Comparison of ENCODE assay signal across 9 cellular contexts in the genomic region with DNA sequence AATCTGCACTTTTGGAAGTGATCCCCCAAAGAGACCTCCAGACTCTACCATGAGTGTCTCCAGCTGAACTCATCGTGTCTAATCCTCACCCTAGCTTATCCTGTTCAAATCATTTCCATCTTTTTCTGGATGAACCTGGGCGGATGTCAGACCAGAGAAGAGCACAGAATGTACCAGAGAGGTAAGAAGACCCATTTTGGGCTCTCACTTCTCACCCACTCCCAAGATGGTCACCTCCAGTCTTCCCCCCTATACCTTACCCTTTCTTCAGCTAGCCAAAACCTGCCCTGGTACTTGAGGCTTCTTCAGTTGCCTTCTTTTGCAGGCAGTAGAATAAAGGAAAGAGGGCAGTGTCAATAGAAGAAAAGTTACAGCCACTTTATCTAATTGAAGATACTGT. TPM values are rescaled to one million over a fixed set of nuclear protein-coding genes. Genes with fewer than 3 reads are reported as not detected.
DNase-seq lines count a peak whose midpoint lies in the region; ATAC-seq and TF ChIP-seq lines count a peak whose summit lies in the region.
"Had no signal": no experiment of that assay in that cellular context is flagged by ENCODE, and none has a peak within 500 bp of the region (broad histone marks: within the 10 kb centered on the region; RNA-seq: fewer than 3 reads in every experiment).

No MANE protein-coding gene starts in this region.

- H3K9ac ChIP-seq in BLaER1 = peak overlapping the region; percentile 96
- peak overlapping the region; percentile 96; the same call in 1 of the 2 replicates for H3K9ac ChIP-seq in MM.1S (ENCODE audit: low read length)

- H3K4me2 ChIP-seq in BLaER1 = peak overlapping the region; percentile 98
- peak overlapping the region; percentile 88 for H3K4me2 ChIP-seq in MM.1S (ENCODE audit: low read depth, low read length)

- CTCF ChIA-PET in GM10248 (lab: Yijun Ruan, JAX) = interaction anchor here (0.8 to 1.8 kb wide), 10 partner anchors 17 to 323 kb away, joined by 3 to 5 read pairs (median 3); no protein-coding TSS in a partner anchor

- H4K20me1 ChIP-seq in BLaER1 (no peaks in the 10 kb centered on the region), MM.1S (ENCODE audit: insufficient read depth, low read length) (no peaks in the 10 kb centered on the region)

- DNase-seq in MM.1S (no peak), neural crest cell (ENCODE audit: low read depth, low spot score) (no peak), anterior cingulate cortex (lab: John Stamatoyannopoulos, UW) (no peak), GM10248 (ENCODE audit: extremely low spot score) (no peak)
- no peak for DNase-seq in effector memory CD4-positive, alpha-beta T cell
- DNase-seq in activated CD8-positive, alpha-beta memory T cell treated with anti-CD3 and anti-CD28 coated beads, Interleukin-2, amount 50 U/mL, for 48 hours = no peak

- TF ChIP-seq CTCF in MM.1S (IDR thresholded peaks at IDR 0.05; ENCODE audit: low read length) = no peak
- no peak for TF ChIP-seq CTCF in neural crest cell (conservative IDR thresholded peaks at IDR 0.05)
- TF ChIP-seq CTCF in GM10248 (IDR thresholded peaks at IDR 0.05; ENCODE audit: control extremely low read depth, extremely low read depth, low read depth, missing control alignments) = no peak

- no peaks in the 10 kb centered on the region for H3K9me3 Mint-ChIP-seq in neural crest cell

- H3K36me3 Mint-ChIP-seq in neural crest cell (ENCODE audit: low read depth) = peaks cover 16% of the 10 kb centered on the region

- ATAC-seq in GM21515 (IDR thresholded peaks at IDR 0.05; ENCODE audit: unreplicated experiment) = no peak

- H3K4me3 Mint-ChIP-seq in neural crest cell = peak overlapping the region; percentile 90

- H3K27me3 ChIP-seq in BLaER1 (no peaks in the 10 kb centered on the region), MM.1S (replicated peaks; ENCODE audit: insufficient read depth, low read length) (no peaks in the 10 kb centered on the region)
- no peaks in the 10 kb centered on the region for H3K27me3 ChIP-seq in effector memory CD4-positive, alpha-beta T cell (replicated peaks; ENCODE audit: control insufficient read depth, insufficient read depth, low read length, poor library complexity, severe bottlenecking)
- H3K27me3 ChIP-seq: adrenal gland had no signal

- H3K27ac ChIP-seq in BLaER1 (peak overlapping the region; percentile 97), MM.1S (ENCODE audit: low read length) (no peak overlapping the region)
- peak overlapping the region; percentile 97 for H3K27ac ChIP-seq in effector memory CD4-positive, alpha-beta T cell (ENCODE audit: insufficient read depth, low read length, poor library complexity, severe bottlenecking)

- no peaks in the 10 kb centered on the region for H3K27me3 Mint-ChIP-seq in neural crest cell (ENCODE audit: low read depth)

- H3K4me1 ChIP-seq in BLaER1 (peaks cover 38% of the 10 kb centered on the region), MM.1S (ENCODE audit: low read length) (peaks cover 10% of the 10 kb centered on the region)
- peaks cover 25% of the 10 kb centered on the region for H3K4me1 ChIP-seq in effector memory CD4-positive, alpha-beta T cell (ENCODE audit: control insufficient read depth, insufficient read depth, low read length, poor library complexity, severe bottlenecking)

- peaks cover 35% of the 10 kb centered on the region for H3K4me1 Mint-ChIP-seq in neural crest cell

- H3K79me2 ChIP-seq in MM.1S (ENCODE audit: low read length) = peaks cover 19% of the 10 kb centered on the region

- H3F3A ChIP-seq in MM.1S (ENCODE audit: insufficient read depth, low read length) = peaks cover 21% of the 10 kb centered on the region

- peaks cover 40% of the 10 kb centered on the region for H3K36me3 ChIP-seq in BLaER1
- no peaks in the 10 kb centered on the region for H3K36me3 ChIP-seq in MM.1S (replicated peaks; ENCODE audit: insufficient read depth, low read length)
- peaks cover 10% of the 10 kb centered on the region for H3K36me3 ChIP-seq in effector memory CD4-positive, alpha-beta T cell (ENCODE audit: control insufficient read depth, insufficient read depth, low read length)

- POLR2A ChIA-PET in GM10248 (lab: Yijun Ruan, JAX) = no interaction called here

- H3K4me3 ChIP-seq in BLaER1 (peak overlapping the region; percentile 82), MM.1S (ENCODE audit: low read length) (peak overlapping the region; percentile 94)
- H3K4me3 ChIP-seq in effector memory CD4-positive, alpha-beta T cell (ENCODE audit: insufficient read depth, low read depth, low read length, poor library complexity, severe bottlenecking) = peak overlapping the region; percentile 85

- 0 out of 2 replicates have a peak overlapping the region, but pooled peaks have one; percentile 88 for H2AFZ ChIP-seq in MM.1S (ENCODE audit: low read length)

- H3K9me3 ChIP-seq in BLaER1 = peaks cover 20% of the 10 kb centered on the region
- no peaks in the 10 kb centered on the region for H3K9me3 ChIP-seq in MM.1S (replicated peaks; ENCODE audit: insufficient read depth, low read length)
- H3K9me3 ChIP-seq in effector memory CD4-positive, alpha-beta T cell (ENCODE audit: control insufficient read depth, low read length) = no peaks in the 10 kb centered on the region
- H3K9me3 ChIP-seq: adrenal gland had no signal

- H3K9me2 ChIP-seq in MM.1S (replicated peaks; ENCODE audit: insufficient read depth, low read length) = no peaks in the 10 kb centered on the region

- H3K27ac Mint-ChIP-seq in neural crest cell (ENCODE audit: unreplicated experiment) = peak overlapping the region; percentile 67

RNA-seq across cellular contexts. Expression of a gene that starts 27.9 kb away (rescaled TPM):
- total RNA-seq in neural crest cell = 1.0 and 1.2 TPM in 2 replicates

RNA-seq across cellular contexts. Expression of a gene that starts 52.7 kb away (rescaled TPM):
- 52.9 and 53.3 TPM in 2 replicates for total RNA-seq in neural crest cell
